9 cellular contexts compared by ENCODE assay signal in the genomic region with DNA sequence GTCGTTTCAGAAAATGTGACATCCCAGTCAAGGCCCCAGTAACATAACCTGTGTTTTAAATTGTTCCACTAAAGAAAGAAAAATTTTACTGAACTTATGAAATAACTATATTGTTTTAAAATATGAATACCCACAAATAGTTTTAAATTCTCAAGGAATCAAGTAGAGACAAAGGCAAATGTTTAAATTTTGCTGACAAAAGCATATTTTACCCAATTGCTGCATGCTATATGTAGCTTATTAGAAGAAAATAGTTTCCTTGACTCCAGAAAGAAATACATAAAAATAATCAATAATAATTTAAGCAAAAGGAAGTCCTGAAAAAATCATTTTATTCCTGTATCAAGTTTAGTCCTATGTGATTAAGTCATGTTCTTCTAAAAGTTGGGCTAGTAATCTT.
"Had no signal": no experiment of that assay in that cellular context is flagged by ENCODE, and none has a peak within 500 bp of the region (broad histone marks: within the 10 kb centered on the region; RNA-seq: fewer than 3 reads in every experiment).

No MANE protein-coding gene starts in this region.

- H3K4me3 ChIP-seq: GM23248 had no signal

- FAIRE-seq: H54, HTR-8/SVneo had no signal

- H2AFZ ChIP-seq: GM23248 had no signal

- DNase-seq: GM23248, GOT3, H9, HCEC 1CT, Karpas-422, KBM-7 had no signal

- H3K27ac ChIP-seq: GM23248, KMS-11 had no signal

- H3K4me2 ChIP-seq: KMS-11 had no signal

- H3K9ac ChIP-seq: GM23248, KMS-11 had no signal
